Comparison of ENCODE assay signal across 21 cellular contexts in genomic region chr11:28924007-28924406, GRCh38.
"Had no signal": no experiment of that assay in that cellular context is flagged by ENCODE, and none has a peak within 500 bp of the region (broad histone marks: within the 10 kb centered on the region; RNA-seq: fewer than 3 reads in every experiment).

No MANE protein-coding gene starts in this region.

- H3K36me3 Mint-ChIP-seq: memory B cell; natural killer cell; stimulated activated memory B cell treated with anti-CD40 and anti-IgM and Interleukin-4, amounts not matched to agents 10 μg/mL and 1 μg/mL and 100 μg/mL, for 72 hours had no signal

- H3K9me3 Mint-ChIP-seq: dendritic cell treated with granulocyte-macrophage colony-stimulating factor and Interleukin-4, amounts not matched to agents 40 ng/mL and 50 ng/mL, for 4 days had no signal

- ATAC-seq: effector memory CD8-positive, alpha-beta T cell; heart right ventricle; lower lobe of right lung; natural killer cell; pancreas; right cardiac atrium; stimulated activated memory B cell treated with anti-CD40 and anti-IgM and Interleukin-4, amounts not matched to agents 10 μg/mL and 1 μg/mL and 100 μg/mL, for 72 hours had no signal

- H3K4me3 Mint-ChIP-seq: central memory CD8-positive, alpha-beta T cell; dendritic cell treated with granulocyte-macrophage colony-stimulating factor and Interleukin-4, amounts not matched to agents 40 ng/mL and 50 ng/mL, for 4 days; effector memory CD8-positive, alpha-beta T cell; memory B cell; mesothelial cell of epicardium; natural killer cell; neural crest cell; stimulated activated memory B cell treated with anti-CD40 and anti-IgM and Interleukin-4, amounts not matched to agents 10 μg/mL and 1 μg/mL and 100 μg/mL, for 72 hours; stimulated activated naive CD8-positive, alpha-beta T cell treated with anti-CD3 and anti-CD28 coated beads, Interleukin-15, Interleukin-2, amounts not matched to agents 100 ng/mL and 50 ng/mL, for 24 hours had no signal

- DNase-seq: effector memory CD8-positive, alpha-beta T cell; esophagus squamous epithelium; heart right ventricle; left ventricle myocardium inferior; lower lobe of right lung; natural killer cell; pancreas; right cardiac atrium; stimulated activated CD4-positive, alpha-beta T cell treated with anti-CD3 and anti-CD28 coated beads, Interleukin-4, amount 100 ng/mL, for 24 hours; transverse colon had no signal

- H3K27me3 Mint-ChIP-seq: central memory CD8-positive, alpha-beta T cell; dendritic cell treated with granulocyte-macrophage colony-stimulating factor and Interleukin-4, amounts not matched to agents 40 ng/mL and 50 ng/mL, for 4 days; effector memory CD8-positive, alpha-beta T cell; memory B cell; progenitor cell of endocrine pancreas; stimulated activated memory B cell treated with anti-CD40 and anti-IgM and Interleukin-4, amounts not matched to agents 10 μg/mL and 1 μg/mL and 100 μg/mL, for 72 hours; stimulated activated naive CD8-positive, alpha-beta T cell treated with anti-CD3 and anti-CD28 coated beads, Interleukin-15, Interleukin-2, amounts not matched to agents 100 ng/mL and 50 ng/mL, for 24 hours had no signal

- FAIRE-seq: frontal cortex, keratinocyte, pancreas had no signal

- H3K27ac Mint-ChIP-seq: dendritic cell treated with granulocyte-macrophage colony-stimulating factor and Interleukin-4, amounts not matched to agents 40 ng/mL and 50 ng/mL, for 4 days; effector memory CD8-positive, alpha-beta T cell; memory B cell; mesothelial cell of epicardium; natural killer cell; stimulated activated memory B cell treated with anti-CD40 and anti-IgM and Interleukin-4, amounts not matched to agents 10 μg/mL and 1 μg/mL and 100 μg/mL, for 72 hours; stimulated activated naive CD8-positive, alpha-beta T cell treated with anti-CD3 and anti-CD28 coated beads, Interleukin-15, Interleukin-2, amounts not matched to agents 100 ng/mL and 50 ng/mL, for 24 hours had no signal

- H3K36me3 ChIP-seq: esophagus squamous epithelium, heart right ventricle, left ventricle myocardium inferior, lower lobe of right lung, pancreas, thoracic aorta, transverse colon had no signal

- H3K4me3 ChIP-seq: esophagus squamous epithelium, heart right ventricle, left ventricle myocardium inferior, lower lobe of right lung, pancreas, thoracic aorta, transverse colon had no signal

- H3K27ac ChIP-seq: esophagus squamous epithelium, heart right ventricle, left ventricle myocardium inferior, lower lobe of right lung, pancreas, thoracic aorta, transverse colon had no signal

- H3K9me3 ChIP-seq: esophagus squamous epithelium, lower lobe of right lung, pancreas, thoracic aorta, transverse colon had no signal

- H3K4me1 ChIP-seq: esophagus squamous epithelium, heart right ventricle, left ventricle myocardium inferior, lower lobe of right lung, transverse colon had no signal

- H3K27me3 ChIP-seq: esophagus squamous epithelium, heart right ventricle, pancreas, transverse colon had no signal

- H3K4me1 Mint-ChIP-seq: central memory CD8-positive, alpha-beta T cell; memory B cell; mesothelial cell of epicardium; natural killer cell; neural crest cell; stimulated activated memory B cell treated with anti-CD40 and anti-IgM and Interleukin-4, amounts not matched to agents 10 μg/mL and 1 μg/mL and 100 μg/mL, for 72 hours had no signal
